Comparison of ENCODE assay signal across 8 cellular contexts in the genomic region with DNA sequence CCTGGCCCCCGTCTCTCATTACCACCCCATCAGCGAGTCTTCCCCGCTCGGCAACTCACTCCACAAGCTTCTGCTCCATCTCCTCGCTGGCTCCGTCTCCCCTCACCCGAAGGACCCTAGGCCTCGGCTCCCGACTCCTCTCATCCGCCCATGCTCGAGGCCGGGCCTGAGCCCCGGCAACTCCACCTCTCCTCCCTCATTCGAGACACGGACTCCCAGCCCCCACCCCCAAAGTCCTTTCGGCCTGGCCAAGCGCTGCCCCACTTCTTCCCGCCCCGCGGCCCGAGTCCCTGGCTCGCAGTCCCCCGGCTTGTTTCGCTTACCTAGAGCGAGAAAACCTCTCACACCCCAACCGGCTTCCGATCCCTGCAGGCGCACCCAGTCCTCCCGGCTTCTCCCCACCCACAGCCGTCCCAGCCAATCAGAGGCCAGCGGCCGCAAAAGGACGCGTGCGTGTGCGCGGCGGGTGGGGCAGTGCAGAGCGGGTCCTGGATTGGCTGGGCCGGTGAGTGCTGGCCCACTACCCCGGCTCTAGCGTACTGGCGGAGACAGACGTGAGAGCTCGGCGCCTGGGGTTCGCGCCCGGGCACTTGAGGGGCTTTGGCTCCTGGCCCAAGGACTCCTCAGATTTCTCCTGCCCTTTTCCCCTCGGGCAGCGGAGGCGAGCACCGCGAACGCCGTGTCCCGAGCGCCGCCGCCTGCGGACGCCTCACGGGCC. TPM values are rescaled to one million over a fixed set of nuclear protein-coding genes. Genes with fewer than 3 reads are reported as not detected.
A peak's percentile ranks its signal among the peaks of the same experiment; 100 is the strongest.
DNase-seq lines count a peak whose midpoint lies in the region; ATAC-seq and TF ChIP-seq lines count a peak whose summit lies in the region.

A gene (minus strand): TSS at position 378 of the 718 bp plus-strand sequence. CDS start 10,237 bp downstream, outside the sequence.

- peak within 1 kb of the TSS; percentile 85 for H3K27ac ChIP-seq in AG04450 (ENCODE audit: low read depth, low read length)

- peaks cover 3% of the 10 kb centered on the region; the same call in 1 of the 2 replicates for H3K9me3 ChIP-seq in AG04450 (ENCODE audit: control insufficient read depth, insufficient read depth, low read length)

- no peaks in the 10 kb centered on the region for H3K9me3 Mint-ChIP-seq in WTC11

- ATAC-seq in GM18909 (IDR thresholded peaks at IDR 0.05; ENCODE audit: poor library complexity, unreplicated experiment) (peak; percentile 99), HG03175 (IDR thresholded peaks at IDR 0.05; ENCODE audit: unreplicated experiment) (peak; percentile 99), WTC11 (peak; percentile 97)

- peaks cover 4% of the 10 kb centered on the region for H3K27me3 ChIP-seq in AG04450 (ENCODE audit: control insufficient read depth, insufficient read depth, low read length)

- CTCF ChIA-PET in AG04450 (lab: Charles Lee) (interaction anchor here (0.7 to 3.8 kb wide), 5 partner anchors 12 to 35 kb away, joined by 3 to 15 read pairs (median 4); no protein-coding TSS in a partner anchor), WTC11 (lab: Charles Lee) (interaction anchor here (0.5 to 2.7 kb wide), 9 partner anchors 12 to 186 kb away, joined by 3 to 19 read pairs (median 6); no protein-coding TSS in a partner anchor)

- peak within 1 kb of the TSS; percentile 95 for H3K4me3 Mint-ChIP-seq in WTC11

- DNase-seq in AG04450 (ENCODE audit: low read depth, low spot score) = peak; percentile 81
- DNase-seq in NCI-H226 = peak; percentile 98
- peak; percentile 94 for DNase-seq in WTC11 (ENCODE audit: low spot score)
- DNase-seq in cardiac fibroblast (ENCODE audit: low read depth in 2 of 2) = peak; percentile 93 to 96
- peak; percentile 98 for DNase-seq in iPS-NIHi7 (ENCODE audit: extremely low spot score)
- DNase-seq in smooth muscle cell of the brain vasculature (ENCODE audit: low read depth, low spot score) = peak; percentile 80

- POLR2A ChIA-PET in AG04450 (lab: Yijun Ruan, JAX) (interaction anchor here (0.5 to 1.8 kb wide), 3 partner anchors 25 to 1193 kb away, joined by 3 to 6 read pairs (median 4); no protein-coding TSS in a partner anchor), WTC11 (lab: Charles Lee) (interaction anchor here (0.6 to 2.3 kb wide), 9 partner anchors 15 to 989 kb away, joined by 3 to 6 read pairs (median 4); a partner anchor contains a TSS)

- H3K36me3 Mint-ChIP-seq in WTC11 = peaks cover 10% of the 10 kb centered on the region

- H3K27me3 Mint-ChIP-seq in WTC11 (ENCODE audit: low read depth) = peaks cover 22% of the 10 kb centered on the region

- no peak for TF ChIP-seq CTCF in AG04450 (IDR thresholded peaks at IDR 0.05; ENCODE audit: low read depth, low read length)
- TF ChIP-seq CTCF in WTC11 (IDR thresholded peaks at IDR 0.05) = no peak
- TF ChIP-seq CTCF in cardiac fibroblast (IDR thresholded peaks at IDR 0.05; ENCODE audit: low read depth, low read length) = no peak

- H3K4me3 ChIP-seq in AG04450 (ENCODE audit: low read depth, low read length) (peak within 1 kb of the TSS; percentile 85), cardiac fibroblast (replicated peaks in 1 of 2; ENCODE audit: low read depth in 2 of 2, low read length in 2 of 2) (peak within 1 kb of the TSS; percentile 84 to 85)

- peaks cover 37% of the 10 kb centered on the region for H3K4me1 Mint-ChIP-seq in WTC11

- H3K27ac Mint-ChIP-seq in WTC11 = peak within 1 kb of the TSS; percentile 83

TF ChIP-seq in WTC11, 78 proteins besides CTCF, POLR2A, EP300 and RAD21 (continues in another document):
- TF ChIP-seq, protein P1, sequence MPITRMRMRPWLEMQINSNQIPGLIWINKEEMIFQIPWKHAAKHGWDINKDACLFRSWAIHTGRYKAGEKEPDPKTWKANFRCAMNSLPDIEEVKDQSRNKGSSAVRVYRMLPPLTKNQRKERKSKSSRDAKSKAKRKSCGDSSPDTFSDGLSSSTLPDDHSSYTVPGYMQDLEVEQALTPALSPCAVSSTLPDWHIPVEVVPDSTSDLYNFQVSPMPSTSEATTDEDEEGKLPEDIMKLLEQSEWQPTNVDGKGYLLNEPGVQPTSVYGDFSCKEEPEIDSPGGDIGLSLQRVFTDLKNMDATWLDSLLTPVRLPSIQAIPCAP (CRISPR knock-in tag; IDR thresholded peaks at IDR 0.05) = 0 out of 2 replicates have a peak, but pooled peaks have one; percentile 32
- TF ChIP-seq, protein P2, sequence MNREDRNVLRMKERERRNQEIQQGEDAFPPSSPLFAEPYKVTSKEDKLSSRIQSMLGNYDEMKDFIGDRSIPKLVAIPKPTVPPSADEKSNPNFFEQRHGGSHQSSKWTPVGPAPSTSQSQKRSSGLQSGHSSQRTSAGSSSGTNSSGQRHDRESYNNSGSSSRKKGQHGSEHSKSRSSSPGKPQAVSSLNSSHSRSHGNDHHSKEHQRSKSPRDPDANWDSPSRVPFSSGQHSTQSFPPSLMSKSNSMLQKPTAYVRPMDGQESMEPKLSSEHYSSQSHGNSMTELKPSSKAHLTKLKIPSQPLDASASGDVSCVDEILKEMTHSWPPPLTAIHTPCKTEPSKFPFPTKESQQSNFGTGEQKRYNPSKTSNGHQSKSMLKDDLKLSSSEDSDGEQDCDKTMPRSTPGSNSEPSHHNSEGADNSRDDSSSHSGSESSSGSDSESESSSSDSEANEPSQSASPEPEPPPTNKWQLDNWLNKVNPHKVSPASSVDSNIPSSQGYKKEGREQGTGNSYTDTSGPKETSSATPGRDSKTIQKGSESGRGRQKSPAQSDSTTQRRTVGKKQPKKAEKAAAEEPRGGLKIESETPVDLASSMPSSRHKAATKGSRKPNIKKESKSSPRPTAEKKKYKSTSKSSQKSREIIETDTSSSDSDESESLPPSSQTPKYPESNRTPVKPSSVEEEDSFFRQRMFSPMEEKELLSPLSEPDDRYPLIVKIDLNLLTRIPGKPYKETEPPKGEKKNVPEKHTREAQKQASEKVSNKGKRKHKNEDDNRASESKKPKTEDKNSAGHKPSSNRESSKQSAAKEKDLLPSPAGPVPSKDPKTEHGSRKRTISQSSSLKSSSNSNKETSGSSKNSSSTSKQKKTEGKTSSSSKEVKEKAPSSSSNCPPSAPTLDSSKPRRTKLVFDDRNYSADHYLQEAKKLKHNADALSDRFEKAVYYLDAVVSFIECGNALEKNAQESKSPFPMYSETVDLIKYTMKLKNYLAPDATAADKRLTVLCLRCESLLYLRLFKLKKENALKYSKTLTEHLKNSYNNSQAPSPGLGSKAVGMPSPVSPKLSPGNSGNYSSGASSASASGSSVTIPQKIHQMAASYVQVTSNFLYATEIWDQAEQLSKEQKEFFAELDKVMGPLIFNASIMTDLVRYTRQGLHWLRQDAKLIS (CRISPR knock-in tag; IDR thresholded peaks at IDR 0.05; ENCODE audit: borderline replicate concordance) = no peak; the same call in 1 of the 2 replicates
- TF ChIP-seq SMAD3 (CRISPR knock-in tag; IDR thresholded peaks at IDR 0.05; ENCODE audit: borderline replicate concordance) (no peak), PRRX2 (CRISPR knock-in tag; IDR thresholded peaks at IDR 0.05) (no peak), JAZF1 (CRISPR knock-in tag; IDR thresholded peaks at IDR 0.05) (no peak), NFYB (CRISPR knock-in tag; conservative IDR thresholded peaks at IDR 0.05; ENCODE audit: low read depth) (peak; percentile 93), MYBL2 (CRISPR knock-in tag; IDR thresholded peaks at IDR 0.05) (0 out of 2 replicates have a peak, but pooled peaks have one; percentile 42)
- TF ChIP-seq, protein P3, sequence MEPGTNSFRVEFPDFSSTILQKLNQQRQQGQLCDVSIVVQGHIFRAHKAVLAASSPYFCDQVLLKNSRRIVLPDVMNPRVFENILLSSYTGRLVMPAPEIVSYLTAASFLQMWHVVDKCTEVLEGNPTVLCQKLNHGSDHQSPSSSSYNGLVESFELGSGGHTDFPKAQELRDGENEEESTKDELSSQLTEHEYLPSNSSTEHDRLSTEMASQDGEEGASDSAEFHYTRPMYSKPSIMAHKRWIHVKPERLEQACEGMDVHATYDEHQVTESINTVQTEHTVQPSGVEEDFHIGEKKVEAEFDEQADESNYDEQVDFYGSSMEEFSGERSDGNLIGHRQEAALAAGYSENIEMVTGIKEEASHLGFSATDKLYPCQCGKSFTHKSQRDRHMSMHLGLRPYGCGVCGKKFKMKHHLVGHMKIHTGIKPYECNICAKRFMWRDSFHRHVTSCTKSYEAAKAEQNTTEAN (CRISPR knock-in tag; IDR thresholded peaks at IDR 0.05) = 0 out of 2 replicates have a peak, but pooled peaks have one; percentile 24
- TF ChIP-seq, protein P4, sequence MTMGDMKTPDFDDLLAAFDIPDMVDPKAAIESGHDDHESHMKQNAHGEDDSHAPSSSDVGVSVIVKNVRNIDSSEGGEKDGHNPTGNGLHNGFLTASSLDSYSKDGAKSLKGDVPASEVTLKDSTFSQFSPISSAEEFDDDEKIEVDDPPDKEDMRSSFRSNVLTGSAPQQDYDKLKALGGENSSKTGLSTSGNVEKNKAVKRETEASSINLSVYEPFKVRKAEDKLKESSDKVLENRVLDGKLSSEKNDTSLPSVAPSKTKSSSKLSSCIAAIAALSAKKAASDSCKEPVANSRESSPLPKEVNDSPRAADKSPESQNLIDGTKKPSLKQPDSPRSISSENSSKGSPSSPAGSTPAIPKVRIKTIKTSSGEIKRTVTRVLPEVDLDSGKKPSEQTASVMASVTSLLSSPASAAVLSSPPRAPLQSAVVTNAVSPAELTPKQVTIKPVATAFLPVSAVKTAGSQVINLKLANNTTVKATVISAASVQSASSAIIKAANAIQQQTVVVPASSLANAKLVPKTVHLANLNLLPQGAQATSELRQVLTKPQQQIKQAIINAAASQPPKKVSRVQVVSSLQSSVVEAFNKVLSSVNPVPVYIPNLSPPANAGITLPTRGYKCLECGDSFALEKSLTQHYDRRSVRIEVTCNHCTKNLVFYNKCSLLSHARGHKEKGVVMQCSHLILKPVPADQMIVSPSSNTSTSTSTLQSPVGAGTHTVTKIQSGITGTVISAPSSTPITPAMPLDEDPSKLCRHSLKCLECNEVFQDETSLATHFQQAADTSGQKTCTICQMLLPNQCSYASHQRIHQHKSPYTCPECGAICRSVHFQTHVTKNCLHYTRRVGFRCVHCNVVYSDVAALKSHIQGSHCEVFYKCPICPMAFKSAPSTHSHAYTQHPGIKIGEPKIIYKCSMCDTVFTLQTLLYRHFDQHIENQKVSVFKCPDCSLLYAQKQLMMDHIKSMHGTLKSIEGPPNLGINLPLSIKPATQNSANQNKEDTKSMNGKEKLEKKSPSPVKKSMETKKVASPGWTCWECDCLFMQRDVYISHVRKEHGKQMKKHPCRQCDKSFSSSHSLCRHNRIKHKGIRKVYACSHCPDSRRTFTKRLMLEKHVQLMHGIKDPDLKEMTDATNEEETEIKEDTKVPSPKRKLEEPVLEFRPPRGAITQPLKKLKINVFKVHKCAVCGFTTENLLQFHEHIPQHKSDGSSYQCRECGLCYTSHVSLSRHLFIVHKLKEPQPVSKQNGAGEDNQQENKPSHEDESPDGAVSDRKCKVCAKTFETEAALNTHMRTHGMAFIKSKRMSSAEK (CRISPR knock-in tag; IDR thresholded peaks at IDR 0.05; ENCODE audit: borderline replicate concordance) = no peak

RNA-seq across cellular contexts. Expression of the gene that starts here (rescaled TPM):
- 158 and 225 TPM in 2 replicates for polyA plus RNA-seq in AG04450 (2011; rRNA removed)
- 19.3 and 39.3 TPM in 2 replicates for polyA minus RNA-seq in AG04450 (2011; rRNA and poly(A)+ RNA removed)
- 74.6 to 80.7 TPM (median 76.2 TPM) in 3 replicates for total RNA-seq in WTC11 (2021)

Comparison
In these comparisons a context has a peak if more than half of its experiments do, and no peak if none do; other contexts are left out.
1. Peak in every context shown above with its lines: DNase-seq, ATAC-seq, H3K4me3 ChIP-seq and H3K27ac ChIP-seq.